ENCODE assay signal across 1 cellular context in genomic region chr4:37826282-37827029, GRCh38.
TF ChIP-seq lines count a peak whose summit lies in the region.

Gene PGM2 (plus strand): TSS chr4:37826686. CDS start chr4:37826733, 47 bp downstream.

TF ChIP-seq in HepG2, 621 proteins besides CTCF, POLR2A, EP300 and RAD21 (continued from another document and continues in another):
- TF ChIP-seq MAF1 (CRISPR knock-in tag; IDR thresholded peaks at IDR 0.05; ENCODE audit: borderline replicate concordance) (0 out of 2 replicates have a peak, but pooled peaks have one; percentile 44), HDAC2 (CRISPR knock-in tag; IDR thresholded peaks at IDR 0.05) (peak; percentile 78), MED13 (CRISPR knock-in tag; IDR thresholded peaks at IDR 0.05) (no peak), ZNF747 (CRISPR knock-in tag; IDR thresholded peaks at IDR 0.05; ENCODE audit: borderline replicate concordance) (no peak), ZNF564 (CRISPR knock-in tag; IDR thresholded peaks at IDR 0.05) (peak; percentile 87; the same call in 1 of the 2 replicates), ATM (IDR thresholded peaks at IDR 0.05; ENCODE audit: borderline replicate concordance) (no peak), ZNF180 (CRISPR knock-in tag; IDR thresholded peaks at IDR 0.05; ENCODE audit: borderline replicate concordance, low read depth) (no peak), SALL1 (CRISPR knock-in tag; IDR thresholded peaks at IDR 0.05) (peak; percentile 78), ZNF512B (CRISPR knock-in tag; IDR thresholded peaks at IDR 0.05; ENCODE audit: borderline replicate concordance) (no peak), ARNTL (CRISPR knock-in tag; IDR thresholded peaks at IDR 0.05) (no peak; the same call in 1 of the 2 replicates), MED1 (CRISPR knock-in tag; IDR thresholded peaks at IDR 0.05) (peak; percentile 61), ZNF33B (CRISPR knock-in tag; IDR thresholded peaks at IDR 0.05) (peak; percentile 73; the same call in 1 of the 2 replicates), ZNF207 (IDR thresholded peaks at IDR 0.05; ENCODE audit: borderline replicate concordance) (no peak), ZNF768 (CRISPR knock-in tag; IDR thresholded peaks at IDR 0.05) (peak; percentile 58; the same call in 1 of the 2 replicates), KDM4B (CRISPR knock-in tag; IDR thresholded peaks at IDR 0.05) (peak; percentile 63; the same call in 1 of the 2 replicates), MIXL1 (CRISPR knock-in tag; IDR thresholded peaks at IDR 0.05) (no peak), HMGXB3 (CRISPR knock-in tag; IDR thresholded peaks at IDR 0.05; ENCODE audit: borderline replicate concordance) (0 out of 2 replicates have a peak, but pooled peaks have one; percentile 17), GATAD2A (CRISPR knock-in tag; IDR thresholded peaks at IDR 0.05) (no peak), AGO2 (optimal IDR thresholded peaks at IDR 0.05; ENCODE audit: low read depth, low read length) (peak; percentile 77), CREB1 (IDR thresholded peaks at IDR 0.05) (0 out of 2 replicates have a peak, but pooled peaks have one; percentile 25), CREB1 (CRISPR knock-in tag; IDR thresholded peaks at IDR 0.05) (no peak), ZNF543 (CRISPR knock-in tag; IDR thresholded peaks at IDR 0.05) (peak; percentile 92), NFAT5 (CRISPR knock-in tag; IDR thresholded peaks at IDR 0.05) (0 out of 2 replicates have a peak, but pooled peaks have one; percentile 5), ZNF709 (CRISPR knock-in tag; IDR thresholded peaks at IDR 0.05) (peak; percentile 86), MAFK (conservative IDR thresholded peaks at IDR 0.05 in 1 of 2, IDR thresholded peaks at IDR 0.05 in 1 of 2; ENCODE audit: low read length in 2 of 2) (no peak), FOXP4 (CRISPR knock-in tag; IDR thresholded peaks at IDR 0.05) (peak; percentile 16; the same call in 1 of the 2 replicates), NFATC3 (CRISPR knock-in tag; IDR thresholded peaks at IDR 0.05) (no peak), ZC3H13 (CRISPR knock-in tag; IDR thresholded peaks at IDR 0.05) (0 out of 2 replicates have a peak, but pooled peaks have one; percentile 83), GMEB1 (CRISPR knock-in tag; IDR thresholded peaks at IDR 0.05; ENCODE audit: borderline replicate concordance) (peak; percentile 84), ZNF446 (CRISPR knock-in tag; IDR thresholded peaks at IDR 0.05) (peak; percentile 93), PRDM10 (CRISPR knock-in tag; IDR thresholded peaks at IDR 0.05; ENCODE audit: low read depth) (peak; percentile 31; the same call in 1 of the 2 replicates), RARG (CRISPR knock-in tag; IDR thresholded peaks at IDR 0.05; ENCODE audit: low read depth) (no peak), ZNF652 (CRISPR knock-in tag; IDR thresholded peaks at IDR 0.05; ENCODE audit: borderline replicate concordance, low read depth) (no peak)
